20 cellular contexts compared by ENCODE assay signal in the genomic region with DNA sequence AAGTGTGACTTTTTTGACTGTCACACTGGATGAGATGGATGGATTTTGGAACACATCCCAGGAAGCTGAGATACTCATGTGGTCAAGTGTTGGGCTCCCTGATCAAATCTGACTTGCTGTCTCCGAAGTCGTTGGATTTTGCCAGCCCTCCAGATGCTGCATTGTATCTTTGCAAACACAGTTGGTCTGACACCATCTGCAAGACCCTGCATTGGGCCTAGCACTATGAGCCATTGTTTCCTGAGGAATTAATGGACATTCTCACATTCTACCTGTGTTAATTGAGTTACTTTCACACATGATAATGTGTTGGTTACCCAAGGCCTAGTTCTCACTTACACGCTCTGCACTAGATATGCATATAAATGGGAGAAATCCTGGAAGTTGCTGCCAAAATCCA.
DNase-seq lines count a peak whose midpoint lies in the region; ATAC-seq lines count a peak whose summit lies in the region.
"Had no signal": no experiment of that assay in that cellular context is flagged by ENCODE, and none has a peak within 500 bp of the region (broad histone marks: within the 10 kb centered on the region; RNA-seq: fewer than 3 reads in every experiment).

No MANE protein-coding gene starts in this region.

- DNase-seq in NCI-H2171 treated with DMSO at 0.1 percent for 48 hours (lab: John Stamatoyannopoulos, UW) (peak; percentile 49), NCI-H2171 (lab: John Stamatoyannopoulos, UW) (no peak), NCI-H1105 treated with DMSO at 0.1 percent for 48 hours (lab: John Stamatoyannopoulos, UW) (peak; percentile 72), NCI-H524 (lab: John Stamatoyannopoulos, UW) (peak; percentile 77 to 87), inferior parietal cortex (ENCODE audit: extremely low spot score) (peak; percentile 25), T-helper 9 cell (no peak), GF-D8 (lab: John Stamatoyannopoulos, UW) (no peak)
- no peak for DNase-seq in stimulated activated naive CD8-positive, alpha-beta T cell treated with anti-CD3 and anti-CD28 coated beads, Interleukin-15, Interleukin-2, amounts not matched to agents 100 U/mL and 50 U/mL, for 24 hours
- DNase-seq: AML-193; CD4-positive, alpha-beta T cell; DND-41; Kasumi-1; NCI-H187 treated with DMSO at 0.1 percent for 48 hours; NCI-H2227 treated with DMSO at 0.1 percent for 48 hours; PC-3; T-cell had no signal

- ATAC-seq in stimulated activated naive CD8-positive, alpha-beta T cell treated with anti-CD3 and anti-CD28 coated beads, Interleukin-15, Interleukin-2, amounts not matched to agents 100 U/mL and 50 U/mL, for 24 hours: no peak
- ATAC-seq: A549, HCT116, K562, PC-3, Right ventricle myocardium inferior, T-cell had no signal

Comparison
In these comparisons a context has a peak if more than half of its experiments do, and no peak if none do; other contexts are left out.
1. DNase-seq: peak in NCI-H2171 treated with DMSO at 0.1 percent for 48 hours (single experiment), NCI-H1105 treated with DMSO at 0.1 percent for 48 hours (single experiment), NCI-H524 (2 of 2) and inferior parietal cortex (single experiment); none in NCI-H2171 (single experiment), T-helper 9 cell (single experiment), GF-D8 (single experiment) and stimulated activated naive CD8-positive, alpha-beta T cell treated with anti-CD3 and anti-CD28 coated beads, Interleukin-15, Interleukin-2, amounts not matched to agents 100 U/mL and 50 U/mL, for 24 hours (single experiment).